28 cellular contexts compared by ENCODE assay signal in genomic region chr15:48638966-48639365, GRCh38.
"Had no signal": no experiment of that assay in that cellular context is flagged by ENCODE, and none has a peak within 500 bp of the region (broad histone marks: within the 10 kb centered on the region; RNA-seq: fewer than 3 reads in every experiment).

No MANE protein-coding gene starts in this region.

- H3K9me3 ChIP-seq: heart left ventricle, right atrium auricular region, spleen, uterus had no signal

- DNase-seq: activated CD4-positive, alpha-beta T cell treated with anti-CD3 and anti-CD28 coated beads for 48 hours; activated CD4-positive, alpha-beta T cell treated with anti-CD3 and anti-CD28 coated beads, Interleukin-2, amount 50 U/mL, for 48 hours; activated CD8-positive, alpha-beta memory T cell treated with anti-CD3 and anti-CD28 coated beads for 24 hours; activated gamma-delta T cell; activated naive CD4-positive, alpha-beta T cell treated with anti-CD3 and anti-CD28 coated beads, Interleukin-2, amount 50 U/mL, for 16 hours; amygdala; cerebellar nuclear complex; cortex of kidney; effector memory CD8-positive, alpha-beta T cell; erythroblast; foreskin keratinocyte; heart left ventricle; hypothalamus; immature natural killer cell; kidney; left colon; midbrain; naive thymus-derived CD8-positive, alpha-beta T cell; nucleus accumbens; spleen; stimulated activated CD4-positive, alpha-beta T cell treated with anti-CD3 and anti-CD28 coated beads, Interleukin-2, amount 100 ng/mL, for 48 hours; stimulated activated naive CD8-positive, alpha-beta T cell treated with anti-CD3 and anti-CD28 coated beads, Interleukin-15, Interleukin-2, amounts not matched to agents 100 U/mL and 50 U/mL, for 24 hours; T-helper 9 cell; uterus had no signal

- H3K36me3 ChIP-seq: cardiac muscle cell, right atrium auricular region, spleen, uterus had no signal

- H3K27ac ChIP-seq: cardiac muscle cell, foreskin keratinocyte, heart left ventricle, right atrium auricular region, spleen, uterus, VCaP had no signal

- ATAC-seq: activated CD4-positive, CD25-positive, alpha-beta regulatory T cell treated with anti-CD3 and anti-CD28 coated beads, Interleukin-2, amount 50 U/mL, for 24 hours; effector memory CD8-positive, alpha-beta T cell; foreskin keratinocyte; heart left ventricle; left colon; naive thymus-derived CD8-positive, alpha-beta T cell; stimulated activated naive CD8-positive, alpha-beta T cell treated with anti-CD3 and anti-CD28 coated beads, Interleukin-15, Interleukin-2, amounts not matched to agents 100 U/mL and 50 U/mL, for 24 hours had no signal

- H3K27me3 ChIP-seq: right atrium auricular region, uterus had no signal

- H3K4me3 ChIP-seq: cardiac muscle cell, right atrium auricular region, spleen, uterus had no signal

- H3K4me1 ChIP-seq: right atrium auricular region had no signal
